Comparison of ENCODE assay signal across 8 cellular contexts in the genomic region with DNA sequence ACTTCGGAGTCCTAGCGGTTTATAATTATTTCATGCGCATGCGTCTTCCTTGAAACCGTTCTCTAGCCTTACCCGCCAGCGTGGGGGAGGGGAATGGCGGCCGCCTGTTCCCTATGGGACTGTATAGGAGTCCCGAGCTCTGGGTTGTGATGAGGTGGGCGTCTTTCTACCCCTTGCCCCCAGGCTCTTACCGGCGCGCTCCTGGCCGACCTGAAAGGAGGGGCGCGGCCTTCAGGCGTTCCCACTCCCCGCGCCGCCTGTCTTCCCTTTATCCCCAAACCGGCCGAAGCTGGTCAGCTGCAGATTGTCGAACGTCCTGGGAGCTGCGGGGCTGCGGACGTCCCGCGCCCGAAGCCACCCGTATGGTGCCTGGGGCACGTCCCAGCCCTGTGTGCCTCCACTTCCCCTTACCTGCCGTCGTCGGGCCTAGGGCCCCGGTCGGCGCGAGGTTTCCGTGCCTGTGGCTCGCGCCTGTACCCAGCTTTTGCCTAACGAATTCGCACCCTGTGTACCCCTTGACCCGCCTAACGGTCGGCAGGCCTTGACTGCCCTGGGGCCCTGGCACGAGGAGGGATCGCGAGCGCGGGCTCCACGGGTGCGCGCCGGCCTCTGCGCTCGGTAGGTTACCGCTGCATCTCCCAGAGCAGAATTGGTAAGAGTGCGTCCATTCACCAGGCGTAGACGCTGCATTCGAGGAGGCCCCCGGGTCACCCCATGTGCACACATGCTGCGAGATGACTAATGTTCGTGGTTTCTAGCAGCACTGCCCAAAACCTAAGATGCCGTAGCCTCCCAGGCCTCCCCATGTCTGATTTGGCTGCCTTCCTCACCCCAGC. TPM values are rescaled to one million over a fixed set of nuclear protein-coding genes. Genes with fewer than 3 reads are reported as not detected.
A peak's percentile ranks its signal among the peaks of the same experiment; 100 is the strongest.
DNase-seq lines count a peak whose midpoint lies in the region; ATAC-seq lines count a peak whose summit lies in the region.

No MANE protein-coding gene starts in this region.

- 24% methylated on average over 66 of the region's 68 CpGs for WGBS in mesenchymal stem cell

- H2BK120ac ChIP-seq in mesenchymal stem cell (ENCODE audit: low read depth, low read length), result peak overlapping the region; percentile 94

- peak overlapping the region; percentile 82 for H2BK15ac ChIP-seq in mesenchymal stem cell (ENCODE audit: low read depth, poor library complexity, severe bottlenecking)

- H4K91ac ChIP-seq in mesenchymal stem cell (ENCODE audit: low read length), result peak overlapping the region; percentile 98

- H3K23ac ChIP-seq in mesenchymal stem cell (ENCODE audit: low read length in 2 of 2), result peak overlapping the region in 1 of 2 experiments; percentile 6

- peak overlapping the region; percentile 93 to 98 for H3K18ac ChIP-seq in mesenchymal stem cell (ENCODE audit: low read depth in 1 of 2, low read length in 2 of 2)

- H3K27me3 ChIP-seq in HUES6 (ENCODE audit: control insufficient read depth, insufficient read depth, low read length) (no peaks in the 10 kb centered on the region), mesenchymal stem cell (ENCODE audit: control insufficient read depth in 1 of 2, insufficient read depth in 1 of 2, low read length in 2 of 2) (no peaks in the 10 kb centered on the region)

- H3K79me1 ChIP-seq in mesenchymal stem cell (replicated peaks; ENCODE audit: low read length, poor library complexity, severe bottlenecking), result peaks cover 1% of the 10 kb centered on the region

- peak overlapping the region; percentile 90 for H3K4me3 ChIP-seq in HUES6 (ENCODE audit: low read depth, low read length)
- peak overlapping the region; percentile 62 to 99 for H3K4me3 ChIP-seq in mesenchymal stem cell (ENCODE audit: insufficient read depth in 1 of 2, low read depth in 1 of 2, low read length in 2 of 2)

- peak; percentile 5 for ATAC-seq in GM19463 (IDR thresholded peaks at IDR 0.05; ENCODE audit: unreplicated experiment)

- H3K36me3 ChIP-seq in HUES6 (ENCODE audit: control insufficient read depth, insufficient read depth, low read length), result peaks cover 35% of the 10 kb centered on the region
- H3K36me3 ChIP-seq in mesenchymal stem cell (ENCODE audit: control insufficient read depth in 1 of 2, insufficient read depth in 2 of 2, low read depth in 1 of 2, low read length in 2 of 2), result peaks cover 3 to 34% of the 10 kb centered on the region in 2 experiments

- DNase-seq in AML-193 (lab: John Stamatoyannopoulos, UW) (peak; percentile 52 to 63), dermis blood vessel endothelial cell (peak; percentile 44), mesenchymal stem cell (peak; percentile 81), NCI-H1694 (lab: John Stamatoyannopoulos, UW) (no peak)
- DNase-seq in activated CD4-positive, alpha-beta T cell treated with anti-CD3 and anti-CD28 coated beads for 48 hours, result peak; percentile 77
- peak; percentile 21 to 39 for DNase-seq in stimulated activated CD8-positive, alpha-beta memory T cell treated with anti-CD3 and anti-CD28 coated beads, Interleukin-7, amount 100 ng/mL, for 4 hours (ENCODE audit: low read depth in 2 of 2)

- H3K9ac ChIP-seq in HUES6 (ENCODE audit: low read length) (peak overlapping the region; percentile 100), mesenchymal stem cell (ENCODE audit: low read length) (peak overlapping the region; percentile 100)

- peak overlapping the region; percentile 99 for H4K8ac ChIP-seq in mesenchymal stem cell (ENCODE audit: low read length)

- H2AK5ac ChIP-seq in mesenchymal stem cell (ENCODE audit: low read length, severe bottlenecking), result peak overlapping the region; percentile 92

- peak overlapping the region; percentile 98 for H3K27ac ChIP-seq in HUES6 (ENCODE audit: low read depth, low read length)
- H3K27ac ChIP-seq in mesenchymal stem cell (ENCODE audit: low read length, poor library complexity, severe bottlenecking), result peak overlapping the region; percentile 93

- peak overlapping the region; percentile 87 for H2BK5ac ChIP-seq in mesenchymal stem cell (ENCODE audit: low read depth, low read length, poor library complexity, severe bottlenecking)

- peak overlapping the region; percentile 1 to 11 for H2BK12ac ChIP-seq in mesenchymal stem cell (ENCODE audit: low read length in 2 of 2)

- H3K9me3 ChIP-seq in HUES6 (ENCODE audit: control insufficient read depth, insufficient read depth, low read depth, low read length) (no peaks in the 10 kb centered on the region), mesenchymal stem cell (ENCODE audit: control insufficient read depth, low read length) (no peaks in the 10 kb centered on the region)

- H3K14ac ChIP-seq in mesenchymal stem cell (ENCODE audit: low read length in 2 of 2), result peak overlapping the region in 1 of 2 experiments; percentile 22

- H3K4ac ChIP-seq in mesenchymal stem cell (ENCODE audit: low read depth in 1 of 2, low read length in 2 of 2), result peak overlapping the region; percentile 49 to 89

- H2AFZ ChIP-seq in mesenchymal stem cell (ENCODE audit: low read depth, low read length), result peak overlapping the region; percentile 87

- peaks cover 31% of the 10 kb centered on the region for H3K4me1 ChIP-seq in HUES6 (ENCODE audit: control insufficient read depth, insufficient read depth, low read length)
- peaks cover 15% of the 10 kb centered on the region for H3K4me1 ChIP-seq in mesenchymal stem cell (ENCODE audit: control insufficient read depth, insufficient read depth, low read depth, low read length)

- peak overlapping the region; percentile 81 for H3K4me2 ChIP-seq in mesenchymal stem cell (ENCODE audit: low read length, poor library complexity, severe bottlenecking)

RNA-seq across cellular contexts. Expression of a gene that starts 0.7 kb away (rescaled TPM):
- 656 and 803 TPM in 2 replicates for total RNA-seq in dermis blood vessel endothelial cell
- 198 TPM for polyA plus RNA-seq in mesenchymal stem cell (2013, experiment 1 of 2)
- 190 TPM for polyA plus RNA-seq in mesenchymal stem cell (2013, experiment 2 of 2)

RNA-seq across cellular contexts. Expression of a gene that starts 56.7 kb away (rescaled TPM):
- not detected in 2 replicates for total RNA-seq in dermis blood vessel endothelial cell
- polyA plus RNA-seq in mesenchymal stem cell (2013, experiment 1 of 2), result not detected
- polyA plus RNA-seq in mesenchymal stem cell (2013, experiment 2 of 2), result not detected
